24 cellular contexts compared by ENCODE assay signal in genomic region chr2:14454102-14454676, GRCh38.
"Had no signal": no experiment of that assay in that cellular context is flagged by ENCODE, and none has a peak within 500 bp of the region (broad histone marks: within the 10 kb centered on the region; RNA-seq: fewer than 3 reads in every experiment).

No MANE protein-coding gene starts in this region.

- H3K36me3 ChIP-seq: brain microvascular endothelial cell, cardiac muscle cell, Peyer's patch had no signal

- DNase-seq: activated CD4-positive, alpha-beta memory T cell treated with anti-CD3 and anti-CD28 coated beads for 36 hours; activated CD4-positive, alpha-beta T cell treated with anti-CD3 and anti-CD28 coated beads, Interleukin-2, amount 10 ng/mL, durations not matched to agents 7 days and 5 days; activated CD4-positive, CD25-positive, alpha-beta regulatory T cell; activated CD8-positive, alpha-beta memory T cell treated with anti-CD3 and anti-CD28 coated beads for 24 hours; activated effector memory CD4-positive, alpha-beta T cell treated with anti-CD3 and anti-CD28 coated beads, Interleukin-2, amount 50 U/mL, for 16 hours; activated naive CD4-positive, alpha-beta T cell treated with Interleukin-2 at 50 U/mL for 16 hours; activated T-cell treated with anti-CD3 and anti-CD28 coated beads, Interleukin-2, amount 50 U/mL, for 4 hours; amygdala; brain microvascular endothelial cell; Karpas-422; NCI-H1048; NCI-H146; NCI-H187 treated with DMSO at 0.1 percent for 48 hours; NCI-H2081 treated with DMSO at 0.1 percent for 48 hours; NCI-H446; NCI-H524; NCI-H82; Peyer's patch; SHP77 treated with DMSO at 0.1 percent for 48 hours; T-helper 17 cell; T-helper 9 cell had no signal

- H3K4me3 ChIP-seq: cardiac muscle cell, K562, Peyer's patch had no signal

- ATAC-seq: activated naive CD4-positive, alpha-beta T cell treated with anti-CD3 and anti-CD28 coated beads, Interleukin-2, amount 50 U/mL, for 72 hours; activated T-cell treated with anti-CD3 and anti-CD28 coated beads, Interleukin-2, amount 50 U/mL, for 4 hours; K562; T-helper 17 cell had no signal

- H3K27me3 ChIP-seq: brain microvascular endothelial cell, cardiac muscle cell, Peyer's patch had no signal

- H3K4me1 ChIP-seq: Peyer's patch had no signal

- H3K9me3 ChIP-seq: Peyer's patch had no signal
